In genomic region chr12:69068431-69068830, GRCh38 we compare ENCODE assay signal across 11 cellular contexts.
A peak's percentile ranks its signal among the peaks of the same experiment; 100 is the strongest.
DNase-seq lines count a peak whose midpoint lies in the region; ATAC-seq and TF ChIP-seq lines count a peak whose summit lies in the region.
"Had no signal": no experiment of that assay in that cellular context is flagged by ENCODE, and none has a peak within 500 bp of the region (broad histone marks: within the 10 kb centered on the region; RNA-seq: fewer than 3 reads in every experiment).

No MANE protein-coding gene starts in this region.

- H3K27ac Mint-ChIP-seq in activated naive CD4-positive, alpha-beta T cell treated with anti-CD3 and anti-CD28 coated beads, Interleukin-2, amount 50 U/mL, for 24 hours = peak overlapping the region; percentile 53

- WGBS in stomach, 5 donors = 22 to 48% (median 31%) methylated on average over 2 of the region's 2 CpGs

- H3K27me3 Mint-ChIP-seq in activated naive CD4-positive, alpha-beta T cell treated with anti-CD3 and anti-CD28 coated beads, Interleukin-2, amount 50 U/mL, for 24 hours = no peaks in the 10 kb centered on the region

- H3K4me3 ChIP-seq in Panc1 (ENCODE audit: low read depth in 2 of 2, low read length in 2 of 2) = no peak overlapping the region
- no peak overlapping the region for H3K4me3 ChIP-seq in fibroblast of the aortic adventitia (ENCODE audit: low read depth, low read length)
- no peak overlapping the region for H3K4me3 ChIP-seq in stomach
- H3K4me3 ChIP-seq in coronary artery = no peak overlapping the region

- intact Hi-C loops in Panc1 (cut with micrococcal nuclease; ENCODE audit: unreplicated experiment) (no loop called here), stomach (cut with DNase I; ENCODE audit: low total_unique reads) (no loop called here)

- CTCF ChIA-PET in Panc1 (lab: Charles Lee) = no interaction called here

- TF ChIP-seq POLR2A in stomach (IDR thresholded peaks at IDR 0.05) = no peak

- H3K4me1 ChIP-seq in Panc1 (ENCODE audit: control insufficient read depth, insufficient read depth, low read length) = no peaks in the 10 kb centered on the region; the same call in 1 of the 2 replicates
- peaks cover 0 to 41% (median 2%) of the 10 kb centered on the region in 4 donors for H3K4me1 ChIP-seq in stomach

- TF ChIP-seq CTCF in Panc1 (IDR thresholded peaks at IDR 0.05) = no peak
- no peak for TF ChIP-seq CTCF in fibroblast of the aortic adventitia (IDR thresholded peaks at IDR 0.05; ENCODE audit: insufficient read depth, low read length)
- TF ChIP-seq CTCF in stomach (IDR thresholded peaks at IDR 0.05) = no peak
- TF ChIP-seq CTCF in coronary artery (IDR thresholded peaks at IDR 0.05) = no peak

- ATAC-seq in Panc1 (peak; percentile 59), GM18858 (IDR thresholded peaks at IDR 0.05; ENCODE audit: unreplicated experiment) (no peak)

- peaks cover 29% of the 10 kb centered on the region for H3K4me1 Mint-ChIP-seq in activated naive CD4-positive, alpha-beta T cell treated with anti-CD3 and anti-CD28 coated beads, Interleukin-2, amount 50 U/mL, for 24 hours

- H3K9me3 ChIP-seq in Panc1 (ENCODE audit: control insufficient read depth, insufficient read depth, low read depth, low read length) (no peaks in the 10 kb centered on the region), stomach (no peaks in the 10 kb centered on the region)

- H3K36me3 Mint-ChIP-seq in activated naive CD4-positive, alpha-beta T cell treated with anti-CD3 and anti-CD28 coated beads, Interleukin-2, amount 50 U/mL, for 24 hours = no peaks in the 10 kb centered on the region

- H3K27me3 ChIP-seq in Panc1 (ENCODE audit: control insufficient read depth, insufficient read depth, low read length) (no peaks in the 10 kb centered on the region), stomach (no peaks in the 10 kb centered on the region)

- in situ Hi-C loops in Panc1 (cut with HindIII; ENCODE audit: low pct_unique_long_range_greater_than_20kb, low sequenced_read_pairs) = no loop called here

- no peak for TF ChIP-seq EP300 in stomach (IDR thresholded peaks at IDR 0.05)

- H3K9me3 Mint-ChIP-seq in activated naive CD4-positive, alpha-beta T cell treated with anti-CD3 and anti-CD28 coated beads, Interleukin-2, amount 50 U/mL, for 24 hours = no peaks in the 10 kb centered on the region

- POLR2A ChIA-PET in Panc1 (lab: Charles Lee) = no interaction called here

- no peak for DNase-seq in activated naive CD4-positive, alpha-beta T cell treated with anti-CD3 and anti-CD28 coated beads, Interleukin-2, amount 50 U/mL, for 16 hours
- no peak for DNase-seq in Panc1 (ENCODE audit: low read depth, low spot score)
- DNase-seq in fibroblast of the aortic adventitia (ENCODE audit: low read depth) = peak; percentile 37
- DNase-seq in stomach = peak; percentile 53
- no peak for DNase-seq in coronary artery (ENCODE audit: low spot score)
- no peak for DNase-seq in NCI-H2227 treated with DMSO at 0.1 percent for 48 hours (lab: John Stamatoyannopoulos, UW)
- DNase-seq: NCI-H1417 treated with DMSO at 0.1 percent for 48 hours, occipital lobe, SIG-M5 had no signal

- H3K27ac ChIP-seq in Panc1 (ENCODE audit: low read length) = no peak overlapping the region
- H3K27ac ChIP-seq in stomach = peak overlapping the region in 2 of 5 donors; percentile 7 to 18
- no peak overlapping the region for H3K27ac ChIP-seq in coronary artery

- H3K36me3 ChIP-seq in Panc1 (ENCODE audit: control insufficient read depth, insufficient read depth, low read length) (no peaks in the 10 kb centered on the region), stomach (no peaks in the 10 kb centered on the region)

- no TSS peak for BruUV-seq in Panc1 (replicated peaks; lab: Mats Ljungman, UMichigan)

- no peak overlapping the region for H3K4me3 Mint-ChIP-seq in activated naive CD4-positive, alpha-beta T cell treated with anti-CD3 and anti-CD28 coated beads, Interleukin-2, amount 50 U/mL, for 24 hours

Comparison
In these comparisons a context has a peak if more than half of its experiments do, and no peak if none do; other contexts are left out.
1. DNase-seq: peak in fibroblast of the aortic adventitia (single experiment) and stomach (single experiment); none in activated naive CD4-positive, alpha-beta T cell treated with anti-CD3 and anti-CD28 coated beads, Interleukin-2, amount 50 U/mL, for 16 hours (single experiment), Panc1 (single experiment), coronary artery (single experiment) and NCI-H2227 treated with DMSO at 0.1 percent for 48 hours (single experiment).